In genomic region chr16:85641305-85641704, GRCh38 we compare ENCODE assay signal across 12 cellular contexts.
"Had no signal": no experiment of that assay in that cellular context is flagged by ENCODE, and none has a peak within 500 bp of the region (broad histone marks: within the 10 kb centered on the region; RNA-seq: fewer than 3 reads in every experiment).

No MANE protein-coding gene starts in this region.

- H3K4me3 ChIP-seq: breast epithelium, esophagus squamous epithelium, heart left ventricle, mucosa of descending colon, smooth muscle cell had no signal

- H3K36me3 ChIP-seq: breast epithelium had no signal

- H3K36me3 Mint-ChIP-seq: activated naive CD4-positive, alpha-beta T cell treated with anti-CD3 and anti-CD28 coated beads, Interleukin-2, amount 50 U/mL, for 72 hours; natural killer cell had no signal

- H3K4me2 ChIP-seq: smooth muscle cell had no signal

- H3K9me3 ChIP-seq: breast epithelium, esophagus squamous epithelium, heart left ventricle, mucosa of descending colon had no signal

- ATAC-seq: activated CD4-positive, CD25-positive, alpha-beta regulatory T cell treated with anti-CD3 and anti-CD28 coated beads, Interleukin-2, amount 50 U/mL, for 24 hours; activated naive CD4-positive, alpha-beta T cell treated with anti-CD3 and anti-CD28 coated beads, Interleukin-2, amount 50 U/mL, for 72 hours; natural killer cell; stimulated activated memory B cell treated with anti-CD40 and anti-IgM and Interleukin-4, amounts not matched to agents 10 μg/mL and 1 μg/mL and 100 μg/mL, for 72 hours had no signal

- DNase-seq: activated effector memory CD4-positive, alpha-beta T cell treated with anti-CD3 and anti-CD28 coated beads, Interleukin-2, amount 50 U/mL, for 16 hours; activated T-cell treated with anti-CD3 and anti-CD28 coated beads, Interleukin-2, amount 50 U/mL, for 1 hour; esophagus squamous epithelium; natural killer cell; SW 1271 had no signal

- H3K4me3 Mint-ChIP-seq: natural killer cell; stimulated activated memory B cell treated with anti-CD40 and anti-IgM and Interleukin-4, amounts not matched to agents 10 μg/mL and 1 μg/mL and 100 μg/mL, for 72 hours had no signal

- H3K27me3 Mint-ChIP-seq: stimulated activated memory B cell treated with anti-CD40 and anti-IgM and Interleukin-4, amounts not matched to agents 10 μg/mL and 1 μg/mL and 100 μg/mL, for 72 hours had no signal

- H3K27me3 ChIP-seq: breast epithelium, esophagus squamous epithelium, heart left ventricle had no signal

- H3K27ac Mint-ChIP-seq: activated naive CD4-positive, alpha-beta T cell treated with anti-CD3 and anti-CD28 coated beads, Interleukin-2, amount 50 U/mL, for 72 hours; stimulated activated memory B cell treated with anti-CD40 and anti-IgM and Interleukin-4, amounts not matched to agents 10 μg/mL and 1 μg/mL and 100 μg/mL, for 72 hours had no signal

- H3K9me3 Mint-ChIP-seq: activated naive CD4-positive, alpha-beta T cell treated with anti-CD3 and anti-CD28 coated beads, Interleukin-2, amount 50 U/mL, for 72 hours; natural killer cell; stimulated activated memory B cell treated with anti-CD40 and anti-IgM and Interleukin-4, amounts not matched to agents 10 μg/mL and 1 μg/mL and 100 μg/mL, for 72 hours had no signal
